In genomic region chr10:95472304-95473088, GRCh38 we compare ENCODE assay signal across 1 cellular context.
TF ChIP-seq lines count a peak whose summit lies in the region.

No MANE protein-coding gene starts in this region.

TF ChIP-seq in K562, 482 proteins besides CTCF, POLR2A, EP300 and RAD21 (continued from another document):
- TF ChIP-seq CHD4 (IDR thresholded peaks at IDR 0.05; ENCODE audit: insufficient read depth, insufficient replicate concordance, low read depth, low read length, poor library complexity, severe bottlenecking) (no peak), CXXC5 (CRISPR knock-in tag; IDR thresholded peaks at IDR 0.05) (no peak), RBBP5 (IDR thresholded peaks at IDR 0.05; ENCODE audit: borderline replicate concordance, insufficient read depth, low read length, poor library complexity, severe bottlenecking) (no peak), KDM1A (IDR thresholded peaks at IDR 0.05) (peak; percentile 93 to 94), HES1 (IDR thresholded peaks at IDR 0.05; ENCODE audit: low read depth) (peak; percentile 68), ZNF75A (CRISPR knock-in tag; IDR thresholded peaks at IDR 0.05) (no peak), ARID4B (CRISPR knock-in tag; IDR thresholded peaks at IDR 0.05) (no peak), MXD1 (CRISPR knock-in tag; IDR thresholded peaks at IDR 0.05; ENCODE audit: borderline replicate concordance, poor library complexity, severe bottlenecking) (no peak), SRSF9 (IDR thresholded peaks at IDR 0.05; ENCODE audit: borderline replicate concordance, low read depth, low read length) (no peak), NCOR1 (IDR thresholded peaks at IDR 0.05) (peak; percentile 23; the same call in 1 of the 2 replicates), CEBPG (CRISPR knock-in tag; IDR thresholded peaks at IDR 0.05) (no peak), CEBPG (tag; conservative IDR thresholded peaks at IDR 0.05 in 1 of 2, IDR thresholded peaks at IDR 0.05 in 1 of 2) (peak in 1 of 2 experiments; percentile 71; a peak in 2 of 4 replicates), ZNF384 (IDR thresholded peaks at IDR 0.05; ENCODE audit: low read depth, low read length) (peak; percentile 50), CBFA2T2 (conservative IDR thresholded peaks at IDR 0.05) (peak; percentile 43), EGR1 (conservative IDR thresholded peaks at IDR 0.05) (peak; percentile 41; the same call in 1 of the 2 replicates), ZNF609 (CRISPR knock-in tag; IDR thresholded peaks at IDR 0.05; ENCODE audit: borderline replicate concordance) (no peak), CEBPB (tag; IDR thresholded peaks at IDR 0.05) (peak; percentile 82), JUND (IDR thresholded peaks at IDR 0.05; ENCODE audit: borderline replicate concordance, low read depth, low read length) (no peak), JUND (tag; IDR thresholded peaks at IDR 0.05; ENCODE audit: borderline replicate concordance, low read depth, low read length) (no peak), ZNF785 (CRISPR knock-in tag; IDR thresholded peaks at IDR 0.05) (no peak), IFI16 (CRISPR knock-in tag; IDR thresholded peaks at IDR 0.05) (no peak)
